ENCODE assay signal across 1 cellular context in genomic region chr22:22465782-22466181, GRCh38.
TF ChIP-seq lines count a peak whose summit lies in the region.

No MANE protein-coding gene starts in this region.

TF ChIP-seq in IMR-90, 13 proteins besides CTCF, POLR2A, EP300 and RAD21:
- no peak for TF ChIP-seq NFE2L2 (IDR thresholded peaks at IDR 0.05; ENCODE audit: low read depth, low read length)
- no peak for TF ChIP-seq RFX5 (IDR thresholded peaks at IDR 0.05; ENCODE audit: low read depth, low read length)
- no peak for TF ChIP-seq CHD1 (IDR thresholded peaks at IDR 0.05; ENCODE audit: low read depth, low read length)
- TF ChIP-seq CEBPB (IDR thresholded peaks at IDR 0.05; ENCODE audit: low read depth, low read length) = no peak
- TF ChIP-seq USF2 (IDR thresholded peaks at IDR 0.05; ENCODE audit: low read depth, low read length) = no peak
- TF ChIP-seq MAZ (IDR thresholded peaks at IDR 0.05; ENCODE audit: borderline replicate concordance, low read depth, low read length) = no peak
- TF ChIP-seq SMC3 (IDR thresholded peaks at IDR 0.05; ENCODE audit: low read depth, low read length) = no peak
- no peak for TF ChIP-seq MXI1 (IDR thresholded peaks at IDR 0.05; ENCODE audit: borderline replicate concordance, low read depth, low read length)
- TF ChIP-seq BHLHE40 (IDR thresholded peaks at IDR 0.05; ENCODE audit: low read depth, low read length) = no peak
- TF ChIP-seq RCOR1 (IDR thresholded peaks at IDR 0.05; ENCODE audit: insufficient replicate concordance, low read length) = no peak
- TF ChIP-seq MAFK (IDR thresholded peaks at IDR 0.05; ENCODE audit: low read depth, low read length) = no peak
- TF ChIP-seq ELK1 (IDR thresholded peaks at IDR 0.05; ENCODE audit: borderline replicate concordance, low read depth, low read length) = no peak
- no peak for TF ChIP-seq FOS (IDR thresholded peaks at IDR 0.05; ENCODE audit: low read depth, low read length)
